Comparison of ENCODE assay signal across 8 cellular contexts in genomic region chr4:22897520-22898108, GRCh38.
DNase-seq lines count a peak whose midpoint lies in the region; ATAC-seq, FAIRE-seq and TF ChIP-seq lines count a peak whose summit lies in the region.

No MANE protein-coding gene starts in this region.

- H3K79me2 ChIP-seq in H9 (ENCODE audit: insufficient read depth, low read length), result no peaks in the 10 kb centered on the region

- no peak overlapping the region for H2BK15ac ChIP-seq in H9 (ENCODE audit: low read depth, low read length)

- no peak for FAIRE-seq in urothelium cell line (lab: Jason Lieb, UNC)

- no peak overlapping the region for H3K4me3 Mint-ChIP-seq in H9

- peaks cover 6 to 7% of the 10 kb centered on the region in 2 experiments; a peak in 3 of 4 replicates for H3K4me1 Mint-ChIP-seq in H9

- no peak overlapping the region for H3K14ac ChIP-seq in H9 (ENCODE audit: insufficient read depth, low read length)

- no peak overlapping the region for H2AFZ ChIP-seq in H9 (ENCODE audit: low read length)

- peaks cover 0 to 2% of the 10 kb centered on the region in 2 experiments; a peak in 3 of 5 replicates for H3K9me3 Mint-ChIP-seq in H9

- no peaks in the 10 kb centered on the region for H3K79me1 ChIP-seq in H9 (ENCODE audit: insufficient read depth, low read depth, low read length, poor library complexity, severe bottlenecking)

- H3K4me3 ChIP-seq in astrocyte of the spinal cord (ENCODE audit: low read depth, low read length) (no peak overlapping the region), left lung (no peak overlapping the region)

- no peaks in the 10 kb centered on the region for H3K9me3 ChIP-seq in H9 (ENCODE audit: control insufficient read depth, low read depth, low read length)
- H3K9me3 ChIP-seq in left lung, result no peaks in the 10 kb centered on the region

- H3K36me3 ChIP-seq in left lung, result no peaks in the 10 kb centered on the region

- H3T11ph ChIP-seq in H9 (ENCODE audit: low read length), result no peak overlapping the region

- no CpG with 5 or more reads among the region's 6 CpGs for WGBS in H9 (ENCODE audit: extremely low coverage, insufficient read length, low lambda C conversion rate)

- in situ Hi-C loops in astrocyte of the spinal cord (cut with HindIII; ENCODE audit: low sequenced_read_pairs), result no loop called here

- no peak overlapping the region for H3K56ac ChIP-seq in H9 (ENCODE audit: insufficient read length, low read depth, low read length)

- no peak overlapping the region for H4K91ac ChIP-seq in H9 (ENCODE audit: insufficient read length, low read depth, low read length)

- H3K4me1 ChIP-seq in H9 (ENCODE audit: insufficient read depth, low read length) (no peaks in the 10 kb centered on the region), left lung (no peaks in the 10 kb centered on the region)

- H3K27me3 ChIP-seq in H9 (ENCODE audit: insufficient read depth, low read length) (no peaks in the 10 kb centered on the region), left lung (no peaks in the 10 kb centered on the region)

- H2BK120ac ChIP-seq in H9 (ENCODE audit: low read depth, low read length, poor library complexity, severe bottlenecking), result no peak overlapping the region

- H2BK12ac ChIP-seq in H9 (ENCODE audit: insufficient read length, low read depth, low read length), result no peak overlapping the region

- H4K5ac ChIP-seq in H9 (ENCODE audit: insufficient read length, low read depth, low read length), result no peak overlapping the region

- H3K27ac ChIP-seq in H9 (ENCODE audit: insufficient read length, low read depth, low read length) (no peak overlapping the region), left lung (no peak overlapping the region)

- ATAC-seq in left lung (peak; percentile 58), HG02588 (IDR thresholded peaks at IDR 0.05; ENCODE audit: unreplicated experiment) (no peak)

- no peak overlapping the region for H2AK5ac ChIP-seq in H9 (ENCODE audit: insufficient read length, low read length)

- H3K4ac ChIP-seq in H9 (ENCODE audit: low read depth, low read length), result no peak overlapping the region

- TF ChIP-seq CTCF in H9 (conservative IDR thresholded peaks at IDR 0.05), result peak; percentile 87
- peak; percentile 73 for TF ChIP-seq CTCF in astrocyte of the spinal cord (IDR thresholded peaks at IDR 0.05; ENCODE audit: low read depth, low read length)
- TF ChIP-seq CTCF in left lung (IDR thresholded peaks at IDR 0.05), result peak; percentile 52 to 63

- no peak overlapping the region for H3K23ac ChIP-seq in H9 (ENCODE audit: insufficient read length, low read depth, low read length)

- no peak overlapping the region for H2BK20ac ChIP-seq in H9 (ENCODE audit: low read depth, low read length, poor library complexity, severe bottlenecking)

- H3K27ac Mint-ChIP-seq in H9, result no peak overlapping the region

- H3K36me3 Mint-ChIP-seq in H9 (ENCODE audit: insufficient read depth in 1 of 3, low read depth in 3 of 3), result peaks cover 0 to 3% (median 0%) of the 10 kb centered on the region in 3 experiments; a peak in 2 of 7 replicates

- peak; percentile 13 for DNase-seq in Daoy (ENCODE audit: low read depth)
- DNase-seq in H9, result peak; percentile 44
- DNase-seq in NCI-H748 (lab: John Stamatoyannopoulos, UW; ENCODE audit: unreplicated experiment), result peak; percentile 21
- DNase-seq in astrocyte of the spinal cord (ENCODE audit: low read depth, low spot score), result peak; percentile 33
- DNase-seq in left lung, result no peak
- peak; percentile 26 for DNase-seq in urothelium cell line (ENCODE audit: low spot score)
- no peak for DNase-seq in NCI-H226

- H2BK5ac ChIP-seq in H9 (ENCODE audit: insufficient read length, low read length), result no peak overlapping the region

- H3K27me3 Mint-ChIP-seq in H9 (ENCODE audit: low read depth), result no peaks in the 10 kb centered on the region

- no peak overlapping the region for H4K8ac ChIP-seq in H9 (replicated peaks; ENCODE audit: insufficient read length, low read depth, low read length)

- no peak overlapping the region for H3K4me2 ChIP-seq in H9 (ENCODE audit: insufficient read depth, insufficient read length, low read length)

- no peak overlapping the region for H3K18ac ChIP-seq in H9 (ENCODE audit: insufficient read length, low read depth, low read length)

- H3K9ac ChIP-seq in H9 (ENCODE audit: extremely low read depth, insufficient read length, low read length), result no peak overlapping the region

- intact Hi-C loops in left lung (cut with DNase I), result no loop called here

- no peaks in the 10 kb centered on the region for H4K20me1 ChIP-seq in H9 (ENCODE audit: control insufficient read depth, insufficient read depth, insufficient read length)

- H3K23me2 ChIP-seq in H9 (ENCODE audit: insufficient read length, low read depth, low read length, poor library complexity, severe bottlenecking), result no peaks in the 10 kb centered on the region

Comparison
In these comparisons a context has a peak if more than half of its experiments do, and no peak if none do; other contexts are left out.
1. DNase-seq: peak in Daoy (single experiment), H9 (single experiment), NCI-H748 (single experiment), astrocyte of the spinal cord (single experiment) and urothelium cell line (single experiment); none in left lung (0 of 2) and NCI-H226 (single experiment).
2. Peak in every context shown above with its lines, with median percentiles within 50 percentile points of each other: CTCF ChIP-seq.